17 cellular contexts compared by ENCODE assay signal in the genomic region with DNA sequence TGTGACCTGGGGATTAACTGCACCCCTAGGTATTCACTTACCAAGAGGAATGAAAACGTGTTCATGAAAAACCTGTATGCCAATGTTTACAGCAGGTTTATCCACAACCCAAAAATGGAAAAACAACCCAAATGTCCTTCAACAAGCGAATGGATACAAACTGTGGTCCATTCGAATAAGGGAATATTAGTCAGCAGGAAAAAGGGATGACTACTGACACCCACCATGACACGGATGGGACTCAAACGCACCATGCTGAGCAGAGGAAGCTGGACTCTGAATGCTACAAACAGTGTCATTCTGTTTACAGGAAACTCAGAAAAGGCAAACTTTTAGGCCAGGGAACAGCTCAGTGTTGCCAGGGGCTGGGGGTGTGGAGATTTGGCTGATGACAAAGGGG. TPM values are rescaled to one million over a fixed set of nuclear protein-coding genes. Genes with fewer than 3 reads are reported as not detected.
DNase-seq lines count a peak whose midpoint lies in the region; ATAC-seq, FAIRE-seq and TF ChIP-seq lines count a peak whose summit lies in the region.
"Had no signal": no experiment of that assay in that cellular context is flagged by ENCODE, and none has a peak within 500 bp of the region (broad histone marks: within the 10 kb centered on the region; RNA-seq: fewer than 3 reads in every experiment).

No MANE protein-coding gene starts in this region.

- no peak overlapping the region for H3K27ac ChIP-seq in CD4-positive, alpha-beta T cell (ENCODE audit: low read depth, low read length)
- H3K27ac ChIP-seq in K562 (ENCODE audit: extremely low read depth, low read depth, low read length) = no peak overlapping the region
- H3K27ac ChIP-seq in thyroid gland = no peak overlapping the region
- no peak overlapping the region for H3K27ac ChIP-seq in GM23338 (ENCODE audit: low read depth)
- H3K27ac ChIP-seq: C4-2B, HL-60 had no signal

- no peaks in the 10 kb centered on the region for H3K27me3 ChIP-seq in CD4-positive, alpha-beta T cell (ENCODE audit: control insufficient read depth, insufficient read depth, low read length)
- H3K27me3 ChIP-seq in K562 (ENCODE audit: control insufficient read depth in 2 of 2, insufficient read depth in 2 of 2, low read length in 2 of 2) (no peaks in the 10 kb centered on the region), thyroid gland (no peaks in the 10 kb centered on the region), GM23338 (ENCODE audit: insufficient read depth) (no peaks in the 10 kb centered on the region)

- no peaks in the 10 kb centered on the region for H3K9me3 ChIP-seq in CD4-positive, alpha-beta T cell (ENCODE audit: control insufficient read depth, low read length)
- H3K9me3 ChIP-seq in T-helper 17 cell (ENCODE audit: control insufficient read depth, low read length, poor library complexity, severe bottlenecking) (no peaks in the 10 kb centered on the region), K562 (replicated peaks; ENCODE audit: control insufficient read depth, insufficient read depth, low read depth, low read length) (no peaks in the 10 kb centered on the region), thyroid gland (no peaks in the 10 kb centered on the region)
- H3K9me3 ChIP-seq: HAP-1 had no signal

- H3K27me3 Mint-ChIP-seq in CD4-positive, alpha-beta T cell = no peaks in the 10 kb centered on the region
- H3K27me3 Mint-ChIP-seq in T-helper 17 cell = no peaks in the 10 kb centered on the region
- peaks cover 8% of the 10 kb centered on the region for H3K27me3 Mint-ChIP-seq in GM23338 (ENCODE audit: insufficient read depth, low read depth, poor library complexity)

- intact Hi-C loops in CD4-positive, alpha-beta T cell (cut with DNase I, micrococcal nuclease) = loop anchor here in 1 of 2 experiments (2.0 to 10.0 kb wide), 3 partner anchors 112 to 225 kb away; a partner anchor contains a TSS
- intact Hi-C loops in K562 (cut with micrococcal nuclease) (loop anchor here (5.0 to 10.0 kb wide), 2 partner anchors 38 to 195 kb away; no protein-coding TSS in a partner anchor), thyroid gland (cut with DNase I) (no loop called here)

- TF ChIP-seq CTCF in CD4-positive, alpha-beta T cell (IDR thresholded peaks at IDR 0.05) = no peak
- no peak for TF ChIP-seq CTCF in K562 (IDR thresholded peaks at IDR 0.05 in 2 of 3, conservative IDR thresholded peaks at IDR 0.05 in 1 of 3; ENCODE audit: insufficient read depth in 2 of 3, low read depth in 1 of 3, low read length in 3 of 3)
- TF ChIP-seq CTCF in thyroid gland (IDR thresholded peaks at IDR 0.05) = no peak
- no peak for TF ChIP-seq CTCF in GM23338 (conservative IDR thresholded peaks at IDR 0.05; ENCODE audit: low read depth in 2 of 2)

- no TSS peak for BruUV-seq in K562 (replicated peaks; lab: Mats Ljungman, UMichigan)

- peak overlapping the region; percentile 19 for H3K27ac Mint-ChIP-seq in CD4-positive, alpha-beta T cell
- peak overlapping the region; percentile 94 for H3K27ac Mint-ChIP-seq in T-helper 17 cell
- H3K27ac Mint-ChIP-seq in stimulated activated effector memory CD8-positive, alpha-beta T cell treated with anti-CD3 and anti-CD28 coated beads, Interleukin-12 subunit alpha, Interleukin-12 subunit beta, amount 100 ng/mL, for 72 hours = peak overlapping the region; percentile 8
- no peak overlapping the region for H3K27ac Mint-ChIP-seq in GM23338
- H3K27ac Mint-ChIP-seq: CD8-positive, alpha-beta T cell had no signal

- no peak for TF ChIP-seq POLR2A in K562 (conservative IDR thresholded peaks at IDR 0.05)
- TF ChIP-seq POLR2A in thyroid gland (IDR thresholded peaks at IDR 0.05) = no peak

- no peak for DNase-seq in CD4-positive, alpha-beta T cell
- DNase-seq in T-helper 17 cell (no peak), K562 (ENCODE audit: extremely low read depth in 1 of 4, low spot score in 3 of 4) (no peak), thyroid gland (no peak), GM19238 (ENCODE audit: insufficient read length, low spot score) (no peak), GM23338 (ENCODE audit: low spot score) (no peak)
- no peak for DNase-seq in stimulated activated effector memory CD8-positive, alpha-beta T cell treated with anti-CD3 and anti-CD28 coated beads, Interleukin-12 subunit alpha, Interleukin-12 subunit beta, amount 100 ng/mL, for 72 hours (ENCODE audit: low spot score in 2 of 2)
- DNase-seq: AML-193, Calu3, DMS79 treated with DMSO at 0.1 percent for 48 hours, GF-D8 had no signal

- H3K9me3 Mint-ChIP-seq in CD4-positive, alpha-beta T cell = no peaks in the 10 kb centered on the region
- no peaks in the 10 kb centered on the region for H3K9me3 Mint-ChIP-seq in stimulated activated effector memory CD8-positive, alpha-beta T cell treated with anti-CD3 and anti-CD28 coated beads, Interleukin-12 subunit alpha, Interleukin-12 subunit beta, amount 100 ng/mL, for 72 hours
- H3K9me3 Mint-ChIP-seq in GM23338 = no peaks in the 10 kb centered on the region
- H3K9me3 Mint-ChIP-seq: CD8-positive, alpha-beta T cell had no signal

- H3K79me2 ChIP-seq in K562 (ENCODE audit: control insufficient read depth, insufficient read depth, low read length) (peaks cover 74% of the 10 kb centered on the region), GM23338 (replicated peaks; ENCODE audit: insufficient read depth) (peaks cover 41% of the 10 kb centered on the region)

- no peaks in the 10 kb centered on the region for H3F3A ChIP-seq in GM23338 (replicated peaks; ENCODE audit: low read depth)

- H3K9me2 ChIP-seq in GM23338 (ENCODE audit: insufficient read depth) = no peaks in the 10 kb centered on the region

- in situ Hi-C loops in K562 (cut with MboI) = no loop called here

- no peak overlapping the region for H3K9ac ChIP-seq in K562 (ENCODE audit: insufficient read depth in 1 of 2, low read depth in 2 of 2, low read length in 2 of 2)

- H3K4me1 ChIP-seq in K562 (replicated peaks in 1 of 2; ENCODE audit: control insufficient read depth in 2 of 2, insufficient read depth in 2 of 2, low read length in 2 of 2) = peaks cover 23 to 64% of the 10 kb centered on the region in 2 experiments; a peak in 4 of 5 replicates
- peaks cover 16 to 44% of the 10 kb centered on the region in 2 donors for H3K4me1 ChIP-seq in thyroid gland
- peaks cover 4% of the 10 kb centered on the region; the same call in 1 of the 2 replicates for H3K4me1 ChIP-seq in GM23338 (ENCODE audit: insufficient read depth)

- H3K4me2 ChIP-seq in K562 (ENCODE audit: insufficient read depth, low read length) (no peak overlapping the region), GM23338 (no peak overlapping the region)

- H2AFZ ChIP-seq in K562 (ENCODE audit: low read depth, low read length) = no peak overlapping the region
- no peak overlapping the region for H2AFZ ChIP-seq in GM23338

- peaks cover 64% of the 10 kb centered on the region for H3K4me1 Mint-ChIP-seq in CD4-positive, alpha-beta T cell (ENCODE audit: low read depth)
- H3K4me1 Mint-ChIP-seq in T-helper 17 cell = peaks cover 57% of the 10 kb centered on the region
- H3K4me1 Mint-ChIP-seq in stimulated activated effector memory CD8-positive, alpha-beta T cell treated with anti-CD3 and anti-CD28 coated beads, Interleukin-12 subunit alpha, Interleukin-12 subunit beta, amount 100 ng/mL, for 72 hours = peaks cover 69% of the 10 kb centered on the region
- peaks cover 5% of the 10 kb centered on the region; the same call in 2 of the 3 replicates for H3K4me1 Mint-ChIP-seq in GM23338

- no peaks in the 10 kb centered on the region for H3K9me1 ChIP-seq in K562 (ENCODE audit: control insufficient read depth, insufficient read depth, low read length)

- H3K36me3 ChIP-seq in K562 (ENCODE audit: control insufficient read depth, insufficient read depth, low read length) (peaks cover 51% of the 10 kb centered on the region; the same call in 2 of the 3 replicates), thyroid gland (peaks cover 0 to 6% of the 10 kb centered on the region in 2 donors), GM23338 (ENCODE audit: insufficient read depth) (no peaks in the 10 kb centered on the region)

- CTCF ChIA-PET in CD4-positive, alpha-beta T cell (lab: Charles Lee) = no interaction called here
- CTCF ChIA-PET in K562 (lab: Yijun Ruan, JAX; ENCODE audit: low intra/inter-chr PET ratio) = no interaction called here

- POLR2A ChIA-PET in CD4-positive, alpha-beta T cell (lab: Charles Lee) = no interaction called here
- POLR2A ChIA-PET in K562 (lab: Yijun Ruan, JAX) = interaction anchor here (1.2 kb wide), 1 partner anchor 195 kb away, joined by 3 read pairs; no protein-coding TSS in a partner anchor

- no peak for ATAC-seq in CD4-positive, alpha-beta T cell (ENCODE audit: poor library complexity)
- ATAC-seq in T-helper 17 cell = no peak
- no peak for ATAC-seq in K562
- ATAC-seq in stimulated activated effector memory CD8-positive, alpha-beta T cell treated with anti-CD3 and anti-CD28 coated beads, Interleukin-12 subunit alpha, Interleukin-12 subunit beta, amount 100 ng/mL, for 72 hours = no peak
- ATAC-seq in GM23338 = no peak
- ATAC-seq: CD8-positive, alpha-beta T cell had no signal

- peaks cover 48% of the 10 kb centered on the region for H3K36me3 Mint-ChIP-seq in CD4-positive, alpha-beta T cell (ENCODE audit: low read depth)
- no peaks in the 10 kb centered on the region for H3K36me3 Mint-ChIP-seq in T-helper 17 cell (ENCODE audit: low read depth)
- H3K36me3 Mint-ChIP-seq in stimulated activated effector memory CD8-positive, alpha-beta T cell treated with anti-CD3 and anti-CD28 coated beads, Interleukin-12 subunit alpha, Interleukin-12 subunit beta, amount 100 ng/mL, for 72 hours = peaks cover 48% of the 10 kb centered on the region
- peaks cover 7% of the 10 kb centered on the region; the same call in 2 of the 3 replicates for H3K36me3 Mint-ChIP-seq in GM23338 (ENCODE audit: low read depth)

- no peak overlapping the region for H3K4me3 Mint-ChIP-seq in CD4-positive, alpha-beta T cell
- H3K4me3 Mint-ChIP-seq in T-helper 17 cell (peak overlapping the region; percentile 55), GM23338 (no peak overlapping the region)
- no peak overlapping the region for H3K4me3 Mint-ChIP-seq in stimulated activated effector memory CD8-positive, alpha-beta T cell treated with anti-CD3 and anti-CD28 coated beads, Interleukin-12 subunit alpha, Interleukin-12 subunit beta, amount 100 ng/mL, for 72 hours
- H3K4me3 Mint-ChIP-seq: CD8-positive, alpha-beta T cell had no signal

- no peak for TF ChIP-seq RAD21 in K562 (CRISPR knock-in tag; conservative IDR thresholded peaks at IDR 0.05 in 1 of 2, IDR thresholded peaks at IDR 0.05 in 1 of 2)

- H4K20me1 ChIP-seq in K562 (replicated peaks; ENCODE audit: control insufficient read depth, insufficient read depth, low read length) (no peaks in the 10 kb centered on the region), GM23338 (replicated peaks; ENCODE audit: insufficient read depth) (peaks cover 30% of the 10 kb centered on the region)

- FAIRE-seq in K562 (lab: Jason Lieb, UNC) = no peak
- FAIRE-seq: A204.1, GM19239 had no signal

- no peak for TF ChIP-seq EP300 in K562 (IDR thresholded peaks at IDR 0.05; ENCODE audit: low read length)

- no peak overlapping the region for H3K4me3 ChIP-seq in K562
- H3K4me3 ChIP-seq in thyroid gland (replicated peaks in 1 of 3) = no peak overlapping the region
- H3K4me3 ChIP-seq in GM23338 = no peak overlapping the region
- H3K4me3 ChIP-seq: HAP-1 had no signal

- 82% methylated on average over 5 of the region's 5 CpGs for WGBS in K562 (ENCODE audit: insufficient coverage, low coverage, missing lambda C conversion rate)
- 93 to 95% methylated on average over 5 of the region's 5 CpGs for WGBS in thyroid gland, 2 donors

RNA-seq across cellular contexts. Expression of a gene that starts 4.9 kb away (rescaled TPM):
- 10 to 100 TPM; 22.8 to 26.4 TPM for total RNA-seq in CD4-positive, alpha-beta T cell
- total RNA-seq in T-helper 17 cell = 10 to 100 TPM; 59.4 to 98.4 TPM
- total RNA-seq in K562 (2011; cell fraction: chromatin; rRNA removed; ENCODE audit: low replicate concordance) = 96.2 and 235 TPM in 2 replicates
- total RNA-seq in K562 (2011; cell fraction: nucleolus; rRNA removed) = 109 and 114 TPM in 2 replicates
- total RNA-seq in K562 (2011; cell fraction: nucleoplasm; rRNA removed) = 104 and 132 TPM in 2 replicates
- 35.6 and 35.8 TPM in 2 replicates for total RNA-seq in K562 (2014; rRNA removed)
- total RNA-seq in K562 (2014; rRNA removed; fragmentation: Illumina TruSeq; extraction: Trizol) = 4.3 and 5.2 TPM in 2 replicates
- 15.5 and 16.1 TPM in 2 replicates for total RNA-seq in K562 (2015; rRNA removed; fragmentation: Illumina TruSeq; extraction: Trizol)
- 52.8 and 54.2 TPM in 2 replicates for total RNA-seq in K562 (2021)
- 13.1 and 18.0 TPM in 2 replicates for polyA plus RNA-seq in K562 (2011; rRNA removed)
- 18.4 and 29.4 TPM in 2 replicates for polyA plus RNA-seq in K562 (2011; cell fraction: cytosol; rRNA removed)
- polyA plus RNA-seq in K562 (2011; cell fraction: nucleus; rRNA removed) = 50.2 and 67.4 TPM in 2 replicates
- polyA plus RNA-seq in K562 (2012) = 38.9 and 86.6 TPM in 2 replicates
- polyA plus RNA-seq in K562 (2014; fragmentation: Illumina TruSeq; extraction: Trizol) = 13.8 and 24.0 TPM in 2 replicates
- under 1 TPM; 0.45 to 0.92 TPM for polyA plus RNA-seq in K562 (2014; fragmentation: Nextera tagmentation; extraction: Ambion mirVana)
- 31.7 and 32.1 TPM in 2 replicates for polyA plus RNA-seq in K562 (2014; rRNA removed)
- 16.9 and 24.8 TPM in 2 replicates for polyA minus RNA-seq in K562 (2011; rRNA and poly(A)+ RNA removed)
- polyA minus RNA-seq in K562 (2011; cell fraction: cytosol; rRNA and poly(A)+ RNA removed) = 54.3 and 65.3 TPM in 2 replicates
- polyA minus RNA-seq in K562 (2011; cell fraction: nucleus; rRNA and poly(A)+ RNA removed) = 28.7 and 33.2 TPM in 2 replicates
- total RNA-seq in thyroid gland = 100 to 1,000 TPM in 3 of 4 donors, 10 to 100 TPM in 1; 81.8 to 140 (median 121) TPM
- total RNA-seq in GM23338 (2014; rRNA removed; shearing (Covaris generic)) = 51.7 and 55.8 TPM in 2 replicates
- 17.1 and 18.3 TPM in 2 replicates for polyA plus RNA-seq in GM23338 (2016; fragmentation: Nextera tagmentation; extraction: Ambion mirVana)

RNA-seq across cellular contexts. Expression of a gene that starts 51.1 kb away (rescaled TPM):
- total RNA-seq in CD4-positive, alpha-beta T cell = 10 to 100 TPM; 34.6 to 38.6 TPM
- total RNA-seq in T-helper 17 cell (10 to 100 TPM; 30.6 to 37.0 TPM), K562 (2014; rRNA removed) (107 and 136 TPM in 2 replicates), K562 (2014; rRNA removed; fragmentation: Illumina TruSeq; extraction: Trizol) (102 and 107 TPM in 2 replicates), K562 (2015; rRNA removed; fragmentation: Illumina TruSeq; extraction: Trizol) (84.5 and 90.0 TPM in 2 replicates), K562 (2021) (83.7 and 87.1 TPM in 2 replicates), thyroid gland (100 to 1,000 TPM in 1 of 4 donors, 10 to 100 TPM in 3; 17.0 to 107 (median 53.7) TPM)
- total RNA-seq in K562 (2011; cell fraction: chromatin; rRNA removed; ENCODE audit: low replicate concordance) = 68.1 and 75.3 TPM in 2 replicates
- total RNA-seq in K562 (2011; cell fraction: nucleolus; rRNA removed) = 29.2 and 40.8 TPM in 2 replicates
- total RNA-seq in K562 (2011; cell fraction: nucleoplasm; rRNA removed) = 60.6 and 70.4 TPM in 2 replicates
- polyA plus RNA-seq in K562 (2011; rRNA removed) (88.8 and 116 TPM in 2 replicates), K562 (2014; fragmentation: Illumina TruSeq; extraction: Trizol) (33.5 and 44.1 TPM in 2 replicates), K562 (2014; fragmentation: Nextera tagmentation; extraction: Ambion mirVana) (10 to 100 TPM; 13.5 to 17.4 TPM), K562 (2014; rRNA removed) (138 and 144 TPM in 2 replicates), GM23338 (2016; fragmentation: Nextera tagmentation; extraction: Ambion mirVana) (156 and 175 TPM in 2 replicates)
- 77.7 and 122 TPM in 2 replicates for polyA plus RNA-seq in K562 (2011; cell fraction: cytosol; rRNA removed)
- polyA plus RNA-seq in K562 (2011; cell fraction: nucleus; rRNA removed) = 40.8 and 50.9 TPM in 2 replicates
- 37.9 and 163 TPM in 2 replicates for polyA plus RNA-seq in K562 (2012)
- polyA minus RNA-seq in K562 (2011; rRNA and poly(A)+ RNA removed) = 36.1 and 37.7 TPM in 2 replicates
- polyA minus RNA-seq in K562 (2011; cell fraction: cytosol; rRNA and poly(A)+ RNA removed) = 4.4 and 14.6 TPM in 2 replicates
- 11.4 and 14.2 TPM in 2 replicates for polyA minus RNA-seq in K562 (2011; cell fraction: nucleus; rRNA and poly(A)+ RNA removed)
- 17.9 and 21.5 TPM in 2 replicates for total RNA-seq in GM23338 (2014; rRNA removed; shearing (Covaris generic))

RNA-seq across cellular contexts. Expression of a gene that starts 51.4 kb away (rescaled TPM):
- total RNA-seq in CD4-positive, alpha-beta T cell = 10 to 100 TPM; 68.2 to 74.4 TPM
- 10 to 100 TPM; 84.1 to 90.9 TPM for total RNA-seq in T-helper 17 cell
- total RNA-seq in K562 (2011; cell fraction: chromatin; rRNA removed; ENCODE audit: low replicate concordance) = 40.8 and 141 TPM in 2 replicates
- total RNA-seq in K562 (2011; cell fraction: nucleolus; rRNA removed) = 87.2 and 95.9 TPM in 2 replicates
- total RNA-seq in K562 (2011; cell fraction: nucleoplasm; rRNA removed) = 46.2 and 50.4 TPM in 2 replicates
- 10.0 and 18.0 TPM in 2 replicates for total RNA-seq in K562 (2014; rRNA removed)
- total RNA-seq in K562 (2014; rRNA removed; fragmentation: Illumina TruSeq; extraction: Trizol) = 1.8 and 2.1 TPM in 2 replicates
- 5.1 and 5.7 TPM in 2 replicates for total RNA-seq in K562 (2015; rRNA removed; fragmentation: Illumina TruSeq; extraction: Trizol)
- total RNA-seq in K562 (2021) = 24.8 and 29.8 TPM in 2 replicates
- polyA plus RNA-seq in K562 (2011; rRNA removed) = 6.6 and 9.8 TPM in 2 replicates
- polyA plus RNA-seq in K562 (2011; cell fraction: cytosol; rRNA removed) = 8.0 and 15.3 TPM in 2 replicates
- polyA plus RNA-seq in K562 (2011; cell fraction: nucleus; rRNA removed) = 105 and 184 TPM in 2 replicates
- 12.5 and 21.3 TPM in 2 replicates for polyA plus RNA-seq in K562 (2012)
- polyA plus RNA-seq in K562 (2014; fragmentation: Illumina TruSeq; extraction: Trizol) = 5.3 and 7.2 TPM in 2 replicates
- under 1 TPM; 0.80 to 0.81 TPM for polyA plus RNA-seq in K562 (2014; fragmentation: Nextera tagmentation; extraction: Ambion mirVana)
- polyA plus RNA-seq in K562 (2014; rRNA removed) = 15.2 and 22.7 TPM in 2 replicates
- polyA minus RNA-seq in K562 (2011; rRNA and poly(A)+ RNA removed) = 3.7 and 4.7 TPM in 2 replicates
- 4.6 and 6.4 TPM in 2 replicates for polyA minus RNA-seq in K562 (2011; cell fraction: cytosol; rRNA and poly(A)+ RNA removed)
- polyA minus RNA-seq in K562 (2011; cell fraction: nucleus; rRNA and poly(A)+ RNA removed) = 37.2 and 42.8 TPM in 2 replicates
- total RNA-seq in thyroid gland = 10 to 100 TPM; 37.9 to 82.2 (median 64.9) TPM
- total RNA-seq in GM23338 (2014; rRNA removed; shearing (Covaris generic)) = 25.3 and 37.5 TPM in 2 replicates
- 4.4 and 5.5 TPM in 2 replicates for polyA plus RNA-seq in GM23338 (2016; fragmentation: Nextera tagmentation; extraction: Ambion mirVana)
